17 cellular contexts compared by ENCODE assay signal in genomic region chr1:65179148-65179547, GRCh38.
"Had no signal": no experiment of that assay in that cellular context is flagged by ENCODE, and none has a peak within 500 bp of the region (broad histone marks: within the 10 kb centered on the region; RNA-seq: fewer than 3 reads in every experiment).

No MANE protein-coding gene starts in this region.

- DNase-seq: activated CD4-positive, alpha-beta T cell treated with anti-CD3 and anti-CD28 coated beads for 4 hours; activated CD8-positive, alpha-beta memory T cell treated with anti-CD3 and anti-CD28 coated beads, Interleukin-2, amount 50 U/mL, for 4 hours; activated CD8-positive, alpha-beta T cell treated with anti-CD3 and anti-CD28 coated beads for 36 hours; activated naive CD8-positive, alpha-beta T cell treated with anti-CD3 and anti-CD28 coated beads, Interleukin-2, amount 10 ng/mL, durations not matched to agents 7 days and 5 days; endodermal cell; foreskin fibroblast; glutamatergic neuron; immature natural killer cell; mesenchymal stem cell; psoas muscle; sigmoid colon; stimulated activated CD4-positive, alpha-beta T cell treated with anti-CD3 and anti-CD28 coated beads, Interleukin-12 subunit alpha, Interleukin-12 subunit beta, amount 100 ng/mL, for 4 hours; stimulated activated CD4-positive, alpha-beta T cell treated with anti-CD3 and anti-CD28 coated beads, Interleukin-2, amount 100 ng/mL, for 48 hours; stimulated activated naive CD8-positive, alpha-beta T cell treated with anti-CD3 and anti-CD28 coated beads, Interleukin-15, Interleukin-2, amounts not matched to agents 100 U/mL and 50 U/mL, for 24 hours; T-helper 9 cell; upper lobe of left lung had no signal

- H3K4me1 Mint-ChIP-seq: immature natural killer cell had no signal

- H3K27me3 Mint-ChIP-seq: activated CD8-positive, alpha-beta T cell treated with anti-CD3 and anti-CD28 coated beads for 36 hours; activated naive CD8-positive, alpha-beta T cell treated with anti-CD3 and anti-CD28 coated beads, Interleukin-2, amount 10 ng/mL, durations not matched to agents 7 days and 5 days had no signal

- H3K9me3 Mint-ChIP-seq: activated CD8-positive, alpha-beta T cell treated with anti-CD3 and anti-CD28 coated beads for 36 hours; activated naive CD8-positive, alpha-beta T cell treated with anti-CD3 and anti-CD28 coated beads, Interleukin-2, amount 10 ng/mL, durations not matched to agents 7 days and 5 days; endodermal cell; immature natural killer cell had no signal

- H3K4me3 Mint-ChIP-seq: activated CD8-positive, alpha-beta T cell treated with anti-CD3 and anti-CD28 coated beads for 36 hours; activated naive CD8-positive, alpha-beta T cell treated with anti-CD3 and anti-CD28 coated beads, Interleukin-2, amount 10 ng/mL, durations not matched to agents 7 days and 5 days; endodermal cell; immature natural killer cell had no signal

- H3K36me3 Mint-ChIP-seq: immature natural killer cell had no signal

- H3K4me3 ChIP-seq: psoas muscle, sigmoid colon, suprapubic skin, upper lobe of left lung had no signal

- ATAC-seq: activated CD8-positive, alpha-beta T cell treated with anti-CD3 and anti-CD28 coated beads for 36 hours; psoas muscle; stimulated activated naive CD8-positive, alpha-beta T cell treated with anti-CD3 and anti-CD28 coated beads, Interleukin-15, Interleukin-2, amounts not matched to agents 100 U/mL and 50 U/mL, for 24 hours had no signal

- H3K27ac Mint-ChIP-seq: activated CD8-positive, alpha-beta T cell treated with anti-CD3 and anti-CD28 coated beads for 36 hours; activated naive CD8-positive, alpha-beta T cell treated with anti-CD3 and anti-CD28 coated beads, Interleukin-2, amount 10 ng/mL, durations not matched to agents 7 days and 5 days; endodermal cell; immature natural killer cell had no signal
